ENCODE assay signal across 1 cellular context in genomic region chr17:59572301-59572924, GRCh38.
TF ChIP-seq lines count a peak whose summit lies in the region.

No MANE protein-coding gene starts in this region.

TF ChIP-seq in GM12878, 131 proteins besides CTCF, POLR2A, EP300 and RAD21 (continued from another document):
- no peak for TF ChIP-seq PKNOX1 (IDR thresholded peaks at IDR 0.05)
- TF ChIP-seq, protein P1, sequence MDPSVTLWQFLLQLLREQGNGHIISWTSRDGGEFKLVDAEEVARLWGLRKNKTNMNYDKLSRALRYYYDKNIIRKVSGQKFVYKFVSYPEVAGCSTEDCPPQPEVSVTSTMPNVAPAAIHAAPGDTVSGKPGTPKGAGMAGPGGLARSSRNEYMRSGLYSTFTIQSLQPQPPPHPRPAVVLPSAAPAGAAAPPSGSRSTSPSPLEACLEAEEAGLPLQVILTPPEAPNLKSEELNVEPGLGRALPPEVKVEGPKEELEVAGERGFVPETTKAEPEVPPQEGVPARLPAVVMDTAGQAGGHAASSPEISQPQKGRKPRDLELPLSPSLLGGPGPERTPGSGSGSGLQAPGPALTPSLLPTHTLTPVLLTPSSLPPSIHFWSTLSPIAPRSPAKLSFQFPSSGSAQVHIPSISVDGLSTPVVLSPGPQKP (IDR thresholded peaks at IDR 0.05; ENCODE audit: low read depth, low read length) = no peak
- no peak for TF ChIP-seq RFX5 (IDR thresholded peaks at IDR 0.05; ENCODE audit: low read depth, low read length)
- TF ChIP-seq, protein P2, sequence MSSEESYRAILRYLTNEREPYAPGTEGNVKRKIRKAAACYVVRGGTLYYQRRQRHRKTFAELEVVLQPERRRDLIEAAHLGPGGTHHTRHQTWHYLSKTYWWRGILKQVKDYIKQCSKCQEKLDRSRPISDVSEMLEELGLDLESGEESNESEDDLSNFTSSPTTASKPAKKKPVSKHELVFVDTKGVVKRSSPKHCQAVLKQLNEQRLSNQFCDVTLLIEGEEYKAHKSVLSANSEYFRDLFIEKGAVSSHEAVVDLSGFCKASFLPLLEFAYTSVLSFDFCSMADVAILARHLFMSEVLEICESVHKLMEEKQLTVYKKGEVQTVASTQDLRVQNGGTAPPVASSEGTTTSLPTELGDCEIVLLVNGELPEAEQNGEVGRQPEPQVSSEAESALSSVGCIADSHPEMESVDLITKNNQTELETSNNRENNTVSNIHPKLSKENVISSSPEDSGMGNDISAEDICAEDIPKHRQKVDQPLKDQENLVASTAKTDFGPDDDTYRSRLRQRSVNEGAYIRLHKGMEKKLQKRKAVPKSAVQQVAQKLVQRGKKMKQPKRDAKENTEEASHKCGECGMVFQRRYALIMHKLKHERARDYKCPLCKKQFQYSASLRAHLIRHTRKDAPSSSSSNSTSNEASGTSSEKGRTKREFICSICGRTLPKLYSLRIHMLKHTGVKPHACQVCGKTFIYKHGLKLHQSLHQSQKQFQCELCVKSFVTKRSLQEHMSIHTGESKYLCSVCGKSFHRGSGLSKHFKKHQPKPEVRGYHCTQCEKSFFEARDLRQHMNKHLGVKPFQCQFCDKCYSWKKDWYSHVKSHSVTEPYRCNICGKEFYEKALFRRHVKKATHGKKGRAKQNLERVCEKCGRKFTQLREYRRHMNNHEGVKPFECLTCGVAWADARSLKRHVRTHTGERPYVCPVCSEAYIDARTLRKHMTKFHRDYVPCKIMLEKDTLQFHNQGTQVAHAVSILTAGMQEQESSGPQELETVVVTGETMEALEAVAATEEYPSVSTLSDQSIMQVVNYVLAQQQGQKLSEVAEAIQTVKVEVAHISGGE (CRISPR knock-in tag; IDR thresholded peaks at IDR 0.05) = no peak
- TF ChIP-seq WRNIP1 (IDR thresholded peaks at IDR 0.05; ENCODE audit: borderline replicate concordance, low read depth, low read length) = no peak
- TF ChIP-seq MEF2B (IDR thresholded peaks at IDR 0.05; ENCODE audit: partially characterized antibody, poor library complexity, severe bottlenecking) = no peak
- peak; percentile 77; the same call in 1 of the 2 replicates for TF ChIP-seq MEF2A (IDR thresholded peaks at IDR 0.05; ENCODE audit: insufficient read depth, low read depth, low read length)
- no peak for TF ChIP-seq JUND (IDR thresholded peaks at IDR 0.05; ENCODE audit: low read depth, low read length)
- no peak for TF ChIP-seq YBX1 (IDR thresholded peaks at IDR 0.05)
- no peak for TF ChIP-seq KLF5 (IDR thresholded peaks at IDR 0.05; ENCODE audit: partially characterized antibody)
- no peak for TF ChIP-seq SRF (IDR thresholded peaks at IDR 0.05; ENCODE audit: low read depth in 2 of 2, low read length in 2 of 2)
- TF ChIP-seq NR2C2 (IDR thresholded peaks at IDR 0.05; ENCODE audit: borderline replicate concordance, control insufficient read depth, insufficient read length, low read depth) = no peak
- peak; percentile 70 for TF ChIP-seq ATF7 (IDR thresholded peaks at IDR 0.05; ENCODE audit: low read depth)
- no peak for TF ChIP-seq CBX3 (IDR thresholded peaks at IDR 0.05; ENCODE audit: borderline replicate concordance, low read depth)
- TF ChIP-seq BMI1 (IDR thresholded peaks at IDR 0.05; ENCODE audit: borderline replicate concordance) = no peak
- no peak for TF ChIP-seq NFXL1 (IDR thresholded peaks at IDR 0.05; ENCODE audit: borderline replicate concordance)
- no peak; the same call in 1 of the 2 replicates for TF ChIP-seq MTA3 (IDR thresholded peaks at IDR 0.05; ENCODE audit: borderline replicate concordance, low read length)
- peak; percentile 78; the same call in 1 of the 2 replicates for TF ChIP-seq ZNF217 (IDR thresholded peaks at IDR 0.05)
- TF ChIP-seq RBBP5 (conservative IDR thresholded peaks at IDR 0.05) = no peak
- TF ChIP-seq SREBF2 (IDR thresholded peaks at IDR 0.05; ENCODE audit: low read length) = no peak
- TF ChIP-seq, protein P3, sequence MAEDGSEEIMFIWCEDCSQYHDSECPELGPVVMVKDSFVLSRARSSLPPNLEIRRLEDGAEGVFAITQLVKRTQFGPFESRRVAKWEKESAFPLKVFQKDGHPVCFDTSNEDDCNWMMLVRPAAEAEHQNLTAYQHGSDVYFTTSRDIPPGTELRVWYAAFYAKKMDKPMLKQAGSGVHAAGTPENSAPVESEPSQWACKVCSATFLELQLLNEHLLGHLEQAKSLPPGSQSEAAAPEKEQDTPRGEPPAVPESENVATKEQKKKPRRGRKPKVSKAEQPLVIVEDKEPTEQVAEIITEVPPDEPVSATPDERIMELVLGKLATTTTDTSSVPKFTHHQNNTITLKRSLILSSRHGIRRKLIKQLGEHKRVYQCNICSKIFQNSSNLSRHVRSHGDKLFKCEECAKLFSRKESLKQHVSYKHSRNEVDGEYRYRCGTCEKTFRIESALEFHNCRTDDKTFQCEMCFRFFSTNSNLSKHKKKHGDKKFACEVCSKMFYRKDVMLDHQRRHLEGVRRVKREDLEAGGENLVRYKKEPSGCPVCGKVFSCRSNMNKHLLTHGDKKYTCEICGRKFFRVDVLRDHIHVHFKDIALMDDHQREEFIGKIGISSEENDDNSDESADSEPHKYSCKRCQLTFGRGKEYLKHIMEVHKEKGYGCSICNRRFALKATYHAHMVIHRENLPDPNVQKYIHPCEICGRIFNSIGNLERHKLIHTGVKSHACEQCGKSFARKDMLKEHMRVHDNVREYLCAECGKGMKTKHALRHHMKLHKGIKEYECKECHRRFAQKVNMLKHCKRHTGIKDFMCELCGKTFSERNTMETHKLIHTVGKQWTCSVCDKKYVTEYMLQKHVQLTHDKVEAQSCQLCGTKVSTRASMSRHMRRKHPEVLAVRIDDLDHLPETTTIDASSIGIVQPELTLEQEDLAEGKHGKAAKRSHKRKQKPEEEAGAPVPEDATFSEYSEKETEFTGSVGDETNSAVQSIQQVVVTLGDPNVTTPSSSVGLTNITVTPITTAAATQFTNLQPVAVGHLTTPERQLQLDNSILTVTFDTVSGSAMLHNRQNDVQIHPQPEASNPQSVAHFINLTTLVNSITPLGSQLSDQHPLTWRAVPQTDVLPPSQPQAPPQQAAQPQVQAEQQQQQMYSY (CRISPR knock-in tag; IDR thresholded peaks at IDR 0.05) = no peak
- TF ChIP-seq BRCA1 (IDR thresholded peaks at IDR 0.05; ENCODE audit: low read depth, low read length) = no peak
- TF ChIP-seq PAX5 (IDR thresholded peaks at IDR 0.05; ENCODE audit: borderline replicate concordance, low read depth, low read length) = no peak
- no peak for TF ChIP-seq STAT3 (IDR thresholded peaks at IDR 0.05; ENCODE audit: low read depth, low read length)
- no peak for TF ChIP-seq POU2F2 (IDR thresholded peaks at IDR 0.05; ENCODE audit: borderline replicate concordance, low read depth, low read length)
- TF ChIP-seq GATAD2B (conservative IDR thresholded peaks at IDR 0.05; ENCODE audit: low read depth) = no peak
- TF ChIP-seq PML (IDR thresholded peaks at IDR 0.05; ENCODE audit: low read length) = no peak; the same call in 1 of the 2 replicates
- 0 out of 2 replicates have a peak, but pooled peaks have one; percentile 15 for TF ChIP-seq GABPA (IDR thresholded peaks at IDR 0.05; ENCODE audit: low read depth)
- TF ChIP-seq NR2F1 (conservative IDR thresholded peaks at IDR 0.05) = no peak
- no peak for TF ChIP-seq SUZ12 (IDR thresholded peaks at IDR 0.05; ENCODE audit: unreplicated experiment)
- no peak for TF ChIP-seq HDGF (IDR thresholded peaks at IDR 0.05)
- no peak for TF ChIP-seq MXI1 (IDR thresholded peaks at IDR 0.05; ENCODE audit: low read depth, low read length)
- peak in 1 of 2 experiments; percentile 13; a peak in 1 of 4 replicates for TF ChIP-seq BHLHE40 (IDR thresholded peaks at IDR 0.05; ENCODE audit: borderline replicate concordance in 1 of 2, low read depth in 2 of 2, low read length in 1 of 2)
- no peak for TF ChIP-seq CHD4 (IDR thresholded peaks at IDR 0.05)
- no peak for TF ChIP-seq NBN (IDR thresholded peaks at IDR 0.05)
- TF ChIP-seq YY1 (IDR thresholded peaks at IDR 0.05; ENCODE audit: low read depth, low read length) = no peak
- TF ChIP-seq, protein P4, sequence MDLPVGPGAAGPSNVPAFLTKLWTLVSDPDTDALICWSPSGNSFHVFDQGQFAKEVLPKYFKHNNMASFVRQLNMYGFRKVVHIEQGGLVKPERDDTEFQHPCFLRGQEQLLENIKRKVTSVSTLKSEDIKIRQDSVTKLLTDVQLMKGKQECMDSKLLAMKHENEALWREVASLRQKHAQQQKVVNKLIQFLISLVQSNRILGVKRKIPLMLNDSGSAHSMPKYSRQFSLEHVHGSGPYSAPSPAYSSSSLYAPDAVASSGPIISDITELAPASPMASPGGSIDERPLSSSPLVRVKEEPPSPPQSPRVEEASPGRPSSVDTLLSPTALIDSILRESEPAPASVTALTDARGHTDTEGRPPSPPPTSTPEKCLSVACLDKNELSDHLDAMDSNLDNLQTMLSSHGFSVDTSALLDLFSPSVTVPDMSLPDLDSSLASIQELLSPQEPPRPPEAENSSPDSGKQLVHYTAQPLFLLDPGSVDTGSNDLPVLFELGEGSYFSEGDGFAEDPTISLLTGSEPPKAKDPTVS (IDR thresholded peaks at IDR 0.05; ENCODE audit: low read depth, low read length) = no peak
- TF ChIP-seq EGR1 (IDR thresholded peaks at IDR 0.05; ENCODE audit: borderline replicate concordance in 1 of 2, low read depth in 2 of 2, low read length in 2 of 2) = no peak
- 0 out of 2 replicates have a peak, but pooled peaks have one; percentile 49 for TF ChIP-seq IRF4 (IDR thresholded peaks at IDR 0.05; ENCODE audit: low read depth, low read length)
- no peak for TF ChIP-seq EED (IDR thresholded peaks at IDR 0.05; ENCODE audit: low read depth)
- peak in 1 of 2 experiments; percentile 79; a peak in 2 of 4 replicates for TF ChIP-seq ETV6 (conservative IDR thresholded peaks at IDR 0.05 in 1 of 2, IDR thresholded peaks at IDR 0.05 in 1 of 2; ENCODE audit: borderline replicate concordance in 1 of 2, low read depth in 1 of 2)
- no peak for TF ChIP-seq USF1 (IDR thresholded peaks at IDR 0.05; ENCODE audit: borderline replicate concordance, extremely low read length, insufficient read depth, low read depth, low read length)
- TF ChIP-seq, protein P5, sequence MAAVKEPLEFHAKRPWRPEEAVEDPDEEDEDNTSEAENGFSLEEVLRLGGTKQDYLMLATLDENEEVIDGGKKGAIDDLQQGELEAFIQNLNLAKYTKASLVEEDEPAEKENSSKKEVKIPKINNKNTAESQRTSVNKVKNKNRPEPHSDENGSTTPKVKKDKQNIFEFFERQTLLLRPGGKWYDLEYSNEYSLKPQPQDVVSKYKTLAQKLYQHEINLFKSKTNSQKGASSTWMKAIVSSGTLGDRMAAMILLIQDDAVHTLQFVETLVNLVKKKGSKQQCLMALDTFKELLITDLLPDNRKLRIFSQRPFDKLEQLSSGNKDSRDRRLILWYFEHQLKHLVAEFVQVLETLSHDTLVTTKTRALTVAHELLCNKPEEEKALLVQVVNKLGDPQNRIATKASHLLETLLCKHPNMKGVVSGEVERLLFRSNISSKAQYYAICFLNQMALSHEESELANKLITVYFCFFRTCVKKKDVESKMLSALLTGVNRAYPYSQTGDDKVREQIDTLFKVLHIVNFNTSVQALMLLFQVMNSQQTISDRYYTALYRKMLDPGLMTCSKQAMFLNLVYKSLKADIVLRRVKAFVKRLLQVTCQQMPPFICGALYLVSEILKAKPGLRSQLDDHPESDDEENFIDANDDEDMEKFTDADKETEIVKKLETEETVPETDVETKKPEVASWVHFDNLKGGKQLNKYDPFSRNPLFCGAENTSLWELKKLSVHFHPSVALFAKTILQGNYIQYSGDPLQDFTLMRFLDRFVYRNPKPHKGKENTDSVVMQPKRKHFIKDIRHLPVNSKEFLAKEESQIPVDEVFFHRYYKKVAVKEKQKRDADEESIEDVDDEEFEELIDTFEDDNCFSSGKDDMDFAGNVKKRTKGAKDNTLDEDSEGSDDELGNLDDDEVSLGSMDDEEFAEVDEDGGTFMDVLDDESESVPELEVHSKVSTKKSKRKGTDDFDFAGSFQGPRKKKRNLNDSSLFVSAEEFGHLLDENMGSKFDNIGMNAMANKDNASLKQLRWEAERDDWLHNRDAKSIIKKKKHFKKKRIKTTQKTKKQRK (IDR thresholded peaks at IDR 0.05; ENCODE audit: low read depth, low read length) = no peak
- TF ChIP-seq STAT1 (conservative IDR thresholded peaks at IDR 0.05) = no peak
- no peak for TF ChIP-seq E2F8 (IDR thresholded peaks at IDR 0.05; ENCODE audit: low read depth, partially characterized antibody)
- TF ChIP-seq MAX (IDR thresholded peaks at IDR 0.05; ENCODE audit: low read depth, low read length) = no peak
- TF ChIP-seq JUNB (IDR thresholded peaks at IDR 0.05) = peak; percentile 78
- TF ChIP-seq TCF12 (IDR thresholded peaks at IDR 0.05; ENCODE audit: low read depth, low read length) = no peak
